Comparison of ENCODE assay signal across 32 cellular contexts in the genomic region with DNA sequence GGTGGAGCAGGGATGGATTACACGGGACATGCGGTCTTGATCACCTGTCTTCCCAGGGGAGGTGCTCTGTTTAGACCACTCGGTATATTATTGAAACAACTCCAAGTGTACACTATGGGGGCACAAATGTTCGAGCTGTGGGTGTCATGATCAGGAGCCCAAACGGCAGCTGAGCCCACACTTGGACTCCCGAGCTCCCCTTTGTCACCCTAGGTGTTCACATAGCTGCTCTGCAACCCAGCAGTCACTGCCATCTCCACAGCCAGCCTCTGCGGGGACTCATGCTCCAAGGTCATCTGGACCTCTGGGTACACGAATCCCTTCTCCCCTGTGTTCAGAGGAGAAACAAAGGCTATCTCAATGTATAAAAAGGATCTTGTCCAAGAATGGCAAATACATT. TPM values are rescaled to one million over a fixed set of nuclear protein-coding genes. Genes with fewer than 3 reads are reported as not detected.
"Had no signal": no experiment of that assay in that cellular context is flagged by ENCODE, and none has a peak within 500 bp of the region (broad histone marks: within the 10 kb centered on the region; RNA-seq: fewer than 3 reads in every experiment).

No MANE protein-coding gene starts in this region.

- DNase-seq: activated B cell treated with CpG ODN at 0.5 μM for 24 hours; activated CD4-positive, alpha-beta memory T cell treated with anti-CD3 and anti-CD28 coated beads, Interleukin-2, amount 10 ng/mL, durations not matched to agents 7 days and 5 days; activated CD4-positive, alpha-beta T cell treated with anti-CD3 and anti-CD28 coated beads for 1 hour; activated CD4-positive, alpha-beta T cell treated with anti-CD3 and anti-CD28 coated beads for 4 hours; activated CD4-positive, alpha-beta T cell treated with anti-CD3 and anti-CD28 coated beads, Interleukin-2, amount 10 ng/mL, durations not matched to agents 7 days and 5 days; activated CD4-positive, alpha-beta T cell treated with anti-CD3 and anti-CD28 coated beads, Interleukin-2, amount 50 U/mL, for 4 hours; activated gamma-delta T cell treated with Interleukin-2 at 50 U/mL for 16 hours; activated naive CD4-positive, alpha-beta T cell treated with anti-CD3 and anti-CD28 coated beads, Interleukin-2, amount 50 U/mL, for 16 hours; activated naive CD4-positive, alpha-beta T cell treated with Interleukin-2 at 50 U/mL for 16 hours; activated T-cell treated with anti-CD3 and anti-CD28 coated beads, Interleukin-2, amount 50 U/mL, for 1 hour; activated T-cell treated with anti-CD3 and anti-CD28 coated beads, Interleukin-2, amount 50 U/mL, for 48 hours; amniotic stem cell; anterior cingulate cortex; brain microvascular endothelial cell; cortex of kidney; dermis blood vessel endothelial cell; effector CD4-positive, alpha-beta T cell; effector memory CD8-positive, alpha-beta T cell; erythroblast; foreskin keratinocyte; gastrocnemius medialis; glutamatergic neuron; T-helper 1 cell; T-helper 17 cell; T1000; WERI-Rb-1 had no signal

- H3K4me3 ChIP-seq: esophagus muscularis mucosa, gastrocnemius medialis had no signal

- H3K27me3 ChIP-seq: brain microvascular endothelial cell had no signal

- H3K36me3 ChIP-seq: brain microvascular endothelial cell, esophagus muscularis mucosa, gastrocnemius medialis, WERI-Rb-1 had no signal

- H3K27ac ChIP-seq: brain microvascular endothelial cell, esophagus muscularis mucosa, foreskin keratinocyte, gastrocnemius medialis, WERI-Rb-1 had no signal

- H3K9me3 ChIP-seq: esophagus muscularis mucosa, gastrocnemius medialis had no signal

- ATAC-seq: effector memory CD8-positive, alpha-beta T cell; foreskin keratinocyte; gastrocnemius medialis; T-helper 17 cell had no signal

- H3K4me1 ChIP-seq: esophagus muscularis mucosa, foreskin keratinocyte, gastrocnemius medialis had no signal

RNA-seq across cellular contexts. Expression of a gene that starts 46.0 kb away (rescaled TPM):
- total RNA-seq: activated B cell treated with CpG ODN at 0.5 μM for 24 hours; activated CD4-positive, alpha-beta memory T cell treated with anti-CD3 and anti-CD28 coated beads, Interleukin-2, amount 10 ng/mL, durations not matched to agents 7 days and 5 days; activated CD4-positive, alpha-beta T cell treated with anti-CD3 and anti-CD28 coated beads, Interleukin-2, amount 10 ng/mL, durations not matched to agents 7 days and 5 days; activated T-helper 1 cell treated with anti-CD3 and anti-CD28 coated beads, Interleukin-12 subunit alpha, Interleukin-12 subunit beta, Interleukin-2, Interleukin-4 antibody, amounts not matched to agents 30 ng/mL and 10 ng/mL and 1 ng/mL, durations not matched to agents 14 hours and 24 hours and 36 hours; activated T-helper 2 cell treated with anti-CD3 and anti-CD28 coated beads, Interferon-gamma antibody, Interleukin-2, Interleukin-4, amounts not matched to agents 10 μg/mL and 5 μg/mL and 100 μg/mL, durations not matched to agents 14 hours and 24 hours and 36 hours; astrocyte; cardiac septum; chondrocyte; dermis blood vessel endothelial cell; esophagus muscularis mucosa; foreskin keratinocyte; T-helper 17 cell had no signal
- polyA plus RNA-seq: foreskin keratinocyte had no signal
